Comparison of ENCODE assay signal across 8 cellular contexts in the genomic region with DNA sequence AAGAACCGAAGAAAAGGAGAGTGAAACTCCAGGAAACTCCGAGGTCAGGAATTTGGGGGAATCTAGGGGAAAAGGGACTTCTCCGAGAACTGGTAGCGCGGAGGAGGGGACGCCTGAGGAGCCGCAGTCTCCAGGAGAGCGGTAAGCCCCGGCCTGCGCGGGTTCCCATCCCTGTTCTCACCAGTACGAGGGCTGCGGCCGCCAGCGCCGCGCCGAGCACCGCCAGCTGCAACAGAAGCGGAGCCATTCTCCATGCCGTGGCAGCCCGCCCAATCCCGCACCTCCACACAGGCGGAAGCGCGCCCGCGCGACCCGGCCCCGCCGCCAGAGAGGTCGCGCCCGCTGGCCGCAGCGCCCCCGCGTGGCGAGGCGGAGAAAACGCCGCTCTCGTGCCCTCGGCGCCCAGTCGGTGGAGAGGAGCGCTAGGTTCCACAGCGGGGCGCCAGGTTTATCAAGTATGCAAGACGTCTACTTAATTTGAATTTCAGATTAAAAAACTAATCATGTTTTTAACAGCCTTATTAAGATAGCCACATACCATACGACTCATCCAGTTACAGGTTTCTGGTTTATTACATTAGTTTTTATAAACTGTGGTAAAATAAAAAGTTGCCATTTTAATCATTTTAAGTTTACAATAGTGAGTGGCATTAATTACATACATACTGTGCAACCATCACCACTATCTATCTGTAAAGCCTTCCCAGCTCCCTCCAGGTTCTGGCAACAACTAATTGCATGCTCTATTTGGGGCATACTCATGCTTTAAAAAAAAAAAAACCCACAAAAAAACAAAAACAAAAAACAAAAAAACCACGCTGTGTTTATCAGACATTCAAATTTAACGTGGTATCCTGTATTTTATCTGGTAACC. TPM values are rescaled to one million over a fixed set of nuclear protein-coding genes. Genes with fewer than 3 reads are reported as not detected.
DNase-seq lines count a peak whose midpoint lies in the region; ATAC-seq and TF ChIP-seq lines count a peak whose summit lies in the region.

A gene with protein sequence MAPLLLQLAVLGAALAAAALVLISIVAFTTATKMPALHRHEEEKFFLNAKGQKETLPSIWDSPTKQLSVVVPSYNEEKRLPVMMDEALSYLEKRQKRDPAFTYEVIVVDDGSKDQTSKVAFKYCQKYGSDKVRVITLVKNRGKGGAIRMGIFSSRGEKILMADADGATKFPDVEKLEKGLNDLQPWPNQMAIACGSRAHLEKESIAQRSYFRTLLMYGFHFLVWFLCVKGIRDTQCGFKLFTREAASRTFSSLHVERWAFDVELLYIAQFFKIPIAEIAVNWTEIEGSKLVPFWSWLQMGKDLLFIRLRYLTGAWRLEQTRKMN (minus strand): TSS at position 287 of the 874 bp plus-strand sequence. CDS start 40 bp downstream, at position 247.

- peak within 1 kb of the TSS; percentile 71 for H3K4me3 ChIP-seq in IMR-90 (ENCODE audit: insufficient read depth, low read depth, low read length)
- peak within 1 kb of the TSS; percentile 88 for H3K4me3 ChIP-seq in mucosa of descending colon

- H3K36me3 ChIP-seq in IMR-90 (ENCODE audit: control insufficient read depth, insufficient read depth, low read length) = peaks cover 8% of the 10 kb centered on the region
- no peaks in the 10 kb centered on the region for H3K36me3 ChIP-seq in mucosa of descending colon (ENCODE audit: low read depth)

- H4K91ac ChIP-seq in IMR-90 (ENCODE audit: insufficient read depth, low read depth, low read length) = peak within 1 kb of the TSS; percentile 55

- no peaks in the 10 kb centered on the region for H4K20me1 ChIP-seq in IMR-90 (ENCODE audit: insufficient read depth, low read length)

- peak within 1 kb of the TSS; percentile 100 for H4K5ac ChIP-seq in IMR-90 (ENCODE audit: low read depth, low read length)

- H2BK15ac ChIP-seq in IMR-90 (ENCODE audit: low read depth, low read length) = 0 out of 3 replicates have a peak within 1 kb of the TSS, but pooled peaks have one; percentile 45

- peak within 1 kb of the TSS; percentile 100 for H3K4me2 ChIP-seq in IMR-90 (ENCODE audit: low read depth, low read length)

- H3K4ac ChIP-seq in IMR-90 (ENCODE audit: low read depth, low read length) = peak within 1 kb of the TSS; percentile 93

- 0% methylated on average over 42 of the region's 54 CpGs; no CpG with 5 or more reads in 1 of the 2 experiments for WGBS in IMR-90 (ENCODE audit: extremely low coverage in 2 of 2, insufficient read length in 1 of 2), 2 experiments

- H3K56ac ChIP-seq in IMR-90 (ENCODE audit: extremely low read depth, insufficient read depth, low read length) = peak within 1 kb of the TSS; percentile 90

- H2BK20ac ChIP-seq in IMR-90 (ENCODE audit: low read depth, low read length) = no peak within 1 kb of the TSS

- POLR2A ChIA-PET in IMR-90 (lab: Charles Lee; ENCODE audit: unreplicated experiment) = interaction anchor here (0.6 to 0.7 kb wide), 2 partner anchors 114 to 202 kb away, joined by 10 to 13 read pairs; no protein-coding TSS in a partner anchor

- peak; percentile 98 for TF ChIP-seq CTCF in IMR-90 (conservative IDR thresholded peaks at IDR 0.05; ENCODE audit: low read depth, low read length)
- TF ChIP-seq CTCF in mucosa of descending colon (IDR thresholded peaks at IDR 0.05) = peak; percentile 94

- H3K79me1 ChIP-seq in IMR-90 (ENCODE audit: low read depth in 1 of 2, low read length in 2 of 2) = peaks cover 16 to 42% of the 10 kb centered on the region in 2 experiments

- CTCF ChIA-PET in IMR-90 (lab: Yijun Ruan, JAX) = interaction anchor here (0.6 to 1.0 kb wide), 4 partner anchors 15 to 1701 kb away, joined by 3 to 5 read pairs (median 3); no protein-coding TSS in a partner anchor

- intact Hi-C loops in IMR-90 (cut with micrococcal nuclease) (loop anchor here (1.0 to 10.0 kb wide), 3 partner anchors 70 to 1024 kb away; a partner anchor contains a TSS), mucosa of descending colon (cut with DNase I, micrococcal nuclease) (no loop called here)

- peak within 1 kb of the TSS; percentile 98 for H2BK5ac ChIP-seq in IMR-90 (ENCODE audit: low read depth, low read length, poor library complexity, severe bottlenecking)

- H3K9me1 ChIP-seq in IMR-90 (ENCODE audit: insufficient read depth, low read length) = no peaks in the 10 kb centered on the region

- BruUV-seq in IMR-90 (replicated peaks; lab: Mats Ljungman, UMichigan) = no TSS peak

- H3K9me3 ChIP-seq in IMR-90 (ENCODE audit: control insufficient read depth, insufficient read depth, low read length) (no peaks in the 10 kb centered on the region), mucosa of descending colon (no peaks in the 10 kb centered on the region)

- peak within 1 kb of the TSS; percentile 93 to 96 for H4K8ac ChIP-seq in IMR-90 (ENCODE audit: low read depth in 2 of 2, low read length in 2 of 2)

- peak within 1 kb of the TSS; percentile 41 for H2BK120ac ChIP-seq in IMR-90 (ENCODE audit: low read depth, low read length)

- H3K27ac ChIP-seq in IMR-90 (ENCODE audit: insufficient read depth, low read length) = peak within 1 kb of the TSS; percentile 100

- peak within 1 kb of the TSS; percentile 97 for H3K9ac ChIP-seq in IMR-90 (ENCODE audit: low read depth, low read length)

- H2AFZ ChIP-seq in IMR-90 (replicated peaks; ENCODE audit: low read length, poor library complexity) = peak within 1 kb of the TSS; percentile 94

- dilution Hi-C loops in IMR-90 (cut with HindIII; ENCODE audit: low sequenced_read_pairs, unreplicated experiment) = loop anchor here (25.0 kb wide), 1 partner anchor 137 kb away; no protein-coding TSS in a partner anchor

- DNase-seq in DMS114 treated with DMSO at 0.1 percent for 48 hours (lab: John Stamatoyannopoulos, UW; ENCODE audit: unreplicated experiment) (peak; percentile 63), IMR-90 (peak; percentile 84), OCI-M1 (lab: John Stamatoyannopoulos, UW) (peak; percentile 97), activated T-cell treated with anti-CD3 and anti-CD28 coated beads for 24 hours (ENCODE audit: low read depth) (peak; percentile 92), epidermal melanocyte (ENCODE audit: insufficient read length, low spot score) (peak; percentile 65), mucosa of descending colon (peak; percentile 92 to 96 (median 94))
- peak; percentile 86 for DNase-seq in stimulated activated CD8-positive, alpha-beta memory T cell treated with anti-CD3 and anti-CD28 coated beads, Interleukin-4, amount 100 ng/mL, for 24 hours (ENCODE audit: low read depth)

- in situ Hi-C loops in IMR-90 (cut with MboI; ENCODE audit: low sequenced_read_pairs) = loop anchor here (10.0 to 25.0 kb wide), 2 partner anchors 574 to 662 kb away; a partner anchor contains a TSS

- H3K4me1 ChIP-seq in IMR-90 (ENCODE audit: control insufficient read depth, insufficient read depth, low read length) (no peaks in the 10 kb centered on the region; the same call in 1 of the 2 replicates), mucosa of descending colon (ENCODE audit: low read depth) (peaks cover 20% of the 10 kb centered on the region)

- H3K18ac ChIP-seq in IMR-90 (ENCODE audit: low read depth, low read length) = peak within 1 kb of the TSS; percentile 34

- TF ChIP-seq POLR2A in IMR-90 (IDR thresholded peaks at IDR 0.05; ENCODE audit: low read depth, low read length) = peak; percentile 78

- H2AK5ac ChIP-seq in IMR-90 (ENCODE audit: low read depth, low read length) = peak within 1 kb of the TSS; percentile 90

- H3K27me3 ChIP-seq in IMR-90 (ENCODE audit: control insufficient read depth, insufficient read depth, low read length) = no peaks in the 10 kb centered on the region

- H3K14ac ChIP-seq in IMR-90 (replicated peaks; ENCODE audit: low read depth, low read length) = peak within 1 kb of the TSS; percentile 70

- H3K23ac ChIP-seq in IMR-90 (ENCODE audit: low read depth, low read length) = peak within 1 kb of the TSS; percentile 84

- ATAC-seq in GM21526 (IDR thresholded peaks at IDR 0.05; ENCODE audit: low FRiP score, unreplicated experiment) = peak; percentile 65
- ATAC-seq in IMR-90 (ENCODE audit: low read depth) = peak; percentile 83
- peak; percentile 92 for ATAC-seq in mucosa of descending colon

- peak; percentile 42 for TF ChIP-seq RAD21 in IMR-90 (IDR thresholded peaks at IDR 0.05; ENCODE audit: low read length)

- peak within 1 kb of the TSS; percentile 88 for H2AK9ac ChIP-seq in IMR-90 (replicated peaks; ENCODE audit: low read depth, low read length, poor library complexity)

TF ChIP-seq in IMR-90, 13 proteins besides CTCF, POLR2A, EP300 and RAD21 (continues in another document):
- TF ChIP-seq SMC3 (IDR thresholded peaks at IDR 0.05; ENCODE audit: low read depth, low read length) (peak; percentile 33; the same call in 1 of the 2 replicates), MAZ (IDR thresholded peaks at IDR 0.05; ENCODE audit: borderline replicate concordance, low read depth, low read length) (peak; percentile 83; the same call in 1 of the 2 replicates), RFX5 (IDR thresholded peaks at IDR 0.05; ENCODE audit: low read depth, low read length) (no peak), BHLHE40 (IDR thresholded peaks at IDR 0.05; ENCODE audit: low read depth, low read length) (peak; percentile 96), CEBPB (IDR thresholded peaks at IDR 0.05; ENCODE audit: low read depth, low read length) (no peak), NFE2L2 (IDR thresholded peaks at IDR 0.05; ENCODE audit: low read depth, low read length) (no peak)
- TF ChIP-seq, protein P1, sequence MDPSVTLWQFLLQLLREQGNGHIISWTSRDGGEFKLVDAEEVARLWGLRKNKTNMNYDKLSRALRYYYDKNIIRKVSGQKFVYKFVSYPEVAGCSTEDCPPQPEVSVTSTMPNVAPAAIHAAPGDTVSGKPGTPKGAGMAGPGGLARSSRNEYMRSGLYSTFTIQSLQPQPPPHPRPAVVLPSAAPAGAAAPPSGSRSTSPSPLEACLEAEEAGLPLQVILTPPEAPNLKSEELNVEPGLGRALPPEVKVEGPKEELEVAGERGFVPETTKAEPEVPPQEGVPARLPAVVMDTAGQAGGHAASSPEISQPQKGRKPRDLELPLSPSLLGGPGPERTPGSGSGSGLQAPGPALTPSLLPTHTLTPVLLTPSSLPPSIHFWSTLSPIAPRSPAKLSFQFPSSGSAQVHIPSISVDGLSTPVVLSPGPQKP (IDR thresholded peaks at IDR 0.05; ENCODE audit: borderline replicate concordance, low read depth, low read length) = no peak
- TF ChIP-seq, protein P2, sequence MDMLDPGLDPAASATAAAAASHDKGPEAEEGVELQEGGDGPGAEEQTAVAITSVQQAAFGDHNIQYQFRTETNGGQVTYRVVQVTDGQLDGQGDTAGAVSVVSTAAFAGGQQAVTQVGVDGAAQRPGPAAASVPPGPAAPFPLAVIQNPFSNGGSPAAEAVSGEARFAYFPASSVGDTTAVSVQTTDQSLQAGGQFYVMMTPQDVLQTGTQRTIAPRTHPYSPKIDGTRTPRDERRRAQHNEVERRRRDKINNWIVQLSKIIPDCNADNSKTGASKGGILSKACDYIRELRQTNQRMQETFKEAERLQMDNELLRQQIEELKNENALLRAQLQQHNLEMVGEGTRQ (IDR thresholded peaks at IDR 0.05; ENCODE audit: low read depth, low read length) = 0 out of 2 replicates have a peak, but pooled peaks have one; percentile 2

RNA-seq across cellular contexts. Expression of the gene that starts here (rescaled TPM):
- total RNA-seq in IMR-90 (2012; rRNA removed) (19.4 and 29.4 TPM in 2 replicates), mucosa of descending colon (10 to 100 TPM; 24.0 to 38.6 (median 30.1) TPM)
- 20.4 and 21.9 TPM in 2 replicates for polyA plus RNA-seq in IMR-90 (2012; rRNA removed)
- 6.6 and 7.5 TPM in 2 replicates for polyA plus RNA-seq in IMR-90 (2012; cell fraction: cytosol; rRNA removed)
- 2.3 and 14.2 TPM in 2 replicates for polyA plus RNA-seq in IMR-90 (2012; cell fraction: nucleus; rRNA removed; ENCODE audit: low replicate concordance)

Comparison
In these comparisons a context has a peak if more than half of its experiments do, and no peak if none do; other contexts are left out.
1. Peak in every context shown above with its lines: DNase-seq, ATAC-seq, H3K4me3 ChIP-seq and H3K27ac ChIP-seq.